17 cellular contexts compared by ENCODE assay signal in the genomic region with DNA sequence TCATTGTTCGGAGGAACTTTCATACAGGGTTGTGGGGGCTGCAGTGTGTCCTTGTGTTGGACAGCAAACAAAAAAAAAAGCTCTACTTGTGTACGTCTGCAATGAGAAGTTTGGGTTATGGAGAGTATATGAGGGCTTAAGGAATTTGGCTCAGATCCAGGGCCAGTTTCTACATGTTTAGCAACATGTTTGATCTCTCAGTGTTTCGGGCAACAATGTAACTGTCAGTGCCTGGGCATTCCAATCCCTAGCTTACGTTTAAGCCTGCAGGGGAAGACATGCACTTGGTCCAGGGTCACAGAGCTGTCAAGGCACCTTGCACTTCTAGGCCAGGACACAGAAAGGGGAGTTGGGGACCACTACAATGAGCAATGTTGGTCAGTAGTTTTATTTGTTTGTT. TPM values are rescaled to one million over a fixed set of nuclear protein-coding genes. Genes with fewer than 3 reads are reported as not detected.
DNase-seq lines count a peak whose midpoint lies in the region; ATAC-seq, FAIRE-seq and TF ChIP-seq lines count a peak whose summit lies in the region.
"Had no signal": no experiment of that assay in that cellular context is flagged by ENCODE, and none has a peak within 500 bp of the region (broad histone marks: within the 10 kb centered on the region; RNA-seq: fewer than 3 reads in every experiment).

No MANE protein-coding gene starts in this region.

- H3K4me1 ChIP-seq in left ventricle myocardium inferior (peaks cover 23% of the 10 kb centered on the region), heart right ventricle (peaks cover 0 to 25% (median 9%) of the 10 kb centered on the region in 9 donors), hepatocyte (ENCODE audit: insufficient read depth) (no peaks in the 10 kb centered on the region), thymus (ENCODE audit: control insufficient read depth, insufficient read depth, low read length) (no peaks in the 10 kb centered on the region)
- H3K4me1 ChIP-seq: A549 had no signal

- H3K4me3 ChIP-seq in left ventricle myocardium inferior (no peak overlapping the region), heart right ventricle (no peak overlapping the region), bronchial epithelial cell (ENCODE audit: low read depth, low read length) (no peak overlapping the region), hepatocyte (no peak overlapping the region), thymus (ENCODE audit: low read length) (no peak overlapping the region)
- H3K4me3 ChIP-seq: A549 had no signal

- H3K4me1 Mint-ChIP-seq in activated naive CD8-positive, alpha-beta T cell treated with anti-CD3 and anti-CD28 coated beads, Interleukin-2, amount 50 U/mL, for 24 hours: no peaks in the 10 kb centered on the region

- no peak overlapping the region for H3K27ac Mint-ChIP-seq in activated naive CD8-positive, alpha-beta T cell treated with anti-CD3 and anti-CD28 coated beads, Interleukin-2, amount 50 U/mL, for 24 hours

- no peaks in the 10 kb centered on the region for H3K27me3 ChIP-seq in left ventricle myocardium inferior (ENCODE audit: low read depth)
- H3K27me3 ChIP-seq in heart right ventricle: no peaks in the 10 kb centered on the region
- H3K27me3 ChIP-seq in bronchial epithelial cell (ENCODE audit: control insufficient read depth, insufficient read depth, low read length): no peaks in the 10 kb centered on the region
- H3K27me3 ChIP-seq in hepatocyte: no peaks in the 10 kb centered on the region
- no peaks in the 10 kb centered on the region for H3K27me3 ChIP-seq in thymus (ENCODE audit: control insufficient read depth, insufficient read depth)

- H3K4me3 Mint-ChIP-seq in activated naive CD8-positive, alpha-beta T cell treated with anti-CD3 and anti-CD28 coated beads, Interleukin-2, amount 50 U/mL, for 24 hours: no peak overlapping the region

- DNase-seq in left ventricle myocardium inferior: no peak
- no peak for DNase-seq in heart right ventricle
- DNase-seq in bronchial epithelial cell (ENCODE audit: low read depth): peak; percentile 97
- peak; percentile 51 for DNase-seq in hepatocyte (ENCODE audit: low spot score)
- DNase-seq in NCI-H128 (lab: John Stamatoyannopoulos, UW; ENCODE audit: unreplicated experiment): no peak
- no peak for DNase-seq in NCI-H226
- DNase-seq in activated naive CD8-positive, alpha-beta T cell treated with anti-CD3 and anti-CD28 coated beads, Interleukin-2, amount 50 U/mL, for 24 hours: no peak
- DNase-seq: AML-193; DMS79 treated with DMSO at 0.1 percent for 48 hours; KG1; NCI-H1092 treated with DMSO at 0.1 percent for 48 hours; NCI-H187; NK-92 treated with Interleukin-12 subunit alpha and Interleukin-12 subunit beta, amount 100 ng/mL, for 24 hours; OCI-M1 had no signal

- H3K9me3 ChIP-seq in left ventricle myocardium inferior (replicated peaks): peaks cover 53% of the 10 kb centered on the region
- H3K9me3 ChIP-seq in heart right ventricle: peaks cover 0 to 59% (median under 1%) of the 10 kb centered on the region in 11 donors
- no peaks in the 10 kb centered on the region for H3K9me3 ChIP-seq in hepatocyte (ENCODE audit: low read depth)
- no peaks in the 10 kb centered on the region for H3K9me3 ChIP-seq in thymus (ENCODE audit: control insufficient read depth)

- no peaks in the 10 kb centered on the region for H4K20me1 ChIP-seq in hepatocyte (ENCODE audit: insufficient read depth, poor library complexity, severe bottlenecking)

- H3K4me2 ChIP-seq in hepatocyte: no peak overlapping the region
- H3K4me2 ChIP-seq: A549 had no signal

- no peaks in the 10 kb centered on the region for H3K27me3 Mint-ChIP-seq in activated naive CD8-positive, alpha-beta T cell treated with anti-CD3 and anti-CD28 coated beads, Interleukin-2, amount 50 U/mL, for 24 hours

- H3K79me2 ChIP-seq in hepatocyte: no peaks in the 10 kb centered on the region

- intact Hi-C loops in left ventricle myocardium inferior (cut with micrococcal nuclease) (no loop called here), heart right ventricle (cut with DNase I) (no loop called here)

- 84 to 91% methylated on average over 4 of the region's 4 CpGs for WGBS in heart right ventricle, 2 donors
- WGBS in hepatocyte (ENCODE audit: low lambda C conversion rate, missing lambda C conversion rate): 68% methylated on average over 4 of the region's 4 CpGs
- WGBS in thymus: 93% methylated on average over 4 of the region's 4 CpGs

- no peak for ATAC-seq in heart right ventricle
- no peak for ATAC-seq in activated naive CD8-positive, alpha-beta T cell treated with anti-CD3 and anti-CD28 coated beads, Interleukin-2, amount 50 U/mL, for 24 hours
- ATAC-seq: A549 had no signal

- H3K9me3 Mint-ChIP-seq in activated naive CD8-positive, alpha-beta T cell treated with anti-CD3 and anti-CD28 coated beads, Interleukin-2, amount 50 U/mL, for 24 hours: peaks cover 38% of the 10 kb centered on the region

- H3K36me3 ChIP-seq in left ventricle myocardium inferior (peaks cover 30% of the 10 kb centered on the region), heart right ventricle (peaks cover 0 to 33% (median 7%) of the 10 kb centered on the region in 9 donors), bronchial epithelial cell (ENCODE audit: control insufficient read depth, insufficient read depth, low read length) (no peaks in the 10 kb centered on the region), hepatocyte (replicated peaks; ENCODE audit: insufficient read depth, low read depth) (no peaks in the 10 kb centered on the region), thymus (ENCODE audit: control insufficient read depth, insufficient read depth) (peaks cover 1% of the 10 kb centered on the region)

- H3K27ac ChIP-seq in left ventricle myocardium inferior (replicated peaks): peak overlapping the region; percentile 18
- peak overlapping the region in 3 of 10 donors; percentile 12 to 38 (median 13) for H3K27ac ChIP-seq in heart right ventricle
- H3K27ac ChIP-seq in hepatocyte: peak overlapping the region; percentile 43
- H3K27ac ChIP-seq in thymus (ENCODE audit: low read depth): peak overlapping the region; percentile 18
- H3K27ac ChIP-seq: A549 had no signal

- H3K9me2 ChIP-seq in hepatocyte (replicated peaks; ENCODE audit: insufficient read depth): no peaks in the 10 kb centered on the region

- no peak overlapping the region for H2AFZ ChIP-seq in hepatocyte

- peak; percentile 68 for FAIRE-seq in bronchial epithelial cell (lab: Jason Lieb, UNC)
- FAIRE-seq: A549, G401.6 had no signal

- TF ChIP-seq CTCF in left ventricle myocardium inferior (IDR thresholded peaks at IDR 0.05; ENCODE audit: borderline replicate concordance): no peak
- no peak for TF ChIP-seq CTCF in heart right ventricle (IDR thresholded peaks at IDR 0.05)
- no peak for TF ChIP-seq CTCF in bronchial epithelial cell (IDR thresholded peaks at IDR 0.05; ENCODE audit: insufficient read depth, low read length, severe bottlenecking)
- TF ChIP-seq CTCF in hepatocyte (IDR thresholded peaks at IDR 0.05; ENCODE audit: poor library complexity): no peak

- peaks cover 43% of the 10 kb centered on the region for H3K36me3 Mint-ChIP-seq in activated naive CD8-positive, alpha-beta T cell treated with anti-CD3 and anti-CD28 coated beads, Interleukin-2, amount 50 U/mL, for 24 hours (ENCODE audit: low read depth)

RNA-seq across cellular contexts. Expression of a gene that starts 13.9 kb away (rescaled TPM):
- total RNA-seq in left ventricle myocardium inferior (5.7 TPM), heart right ventricle (1 to 10 TPM; 5.5 to 9.2 (median 7.0) TPM), bronchial epithelial cell (13.2 and 14.7 TPM in 2 replicates), hepatocyte (6.7 and 6.9 TPM in 2 replicates)
- polyA plus RNA-seq in heart right ventricle (1 to 10 TPM in 1 of 2 donors, under 1 TPM in 1; 0.86 to 2.1 TPM), hepatocyte (0.61 and 2.6 TPM in 2 replicates), thymus (3.9 TPM)

RNA-seq across cellular contexts. Expression of a gene that starts 16.9 kb away (rescaled TPM):
- total RNA-seq in left ventricle myocardium inferior: 8.0 TPM
- total RNA-seq in heart right ventricle: 10 to 100 TPM in 8 of 10 donors, 1 to 10 TPM in 2; 8.0 to 15.7 (median 11.4) TPM
- 1 to 10 TPM; 3.4 to 3.7 TPM for polyA plus RNA-seq in heart right ventricle
- total RNA-seq in bronchial epithelial cell: 12.7 and 13.7 TPM in 2 replicates
- total RNA-seq in hepatocyte: 6.9 and 7.5 TPM in 2 replicates
- 2.0 and 3.0 TPM in 2 replicates for polyA plus RNA-seq in hepatocyte
- polyA plus RNA-seq in thymus: 7.9 TPM

RNA-seq across cellular contexts. Expression of a gene that starts 29.2 kb away (rescaled TPM):
- 11.4 TPM for total RNA-seq in left ventricle myocardium inferior
- 10 to 100 TPM in 7 of 10 donors, 1 to 10 TPM in 3; 8.1 to 18.8 (median 11.4) TPM for total RNA-seq in heart right ventricle
- 10 to 100 TPM; 31.8 to 37.5 TPM for polyA plus RNA-seq in heart right ventricle
- total RNA-seq in bronchial epithelial cell: 13.7 and 16.5 TPM in 2 replicates
- total RNA-seq in hepatocyte: 19.8 and 27.8 TPM in 2 replicates
- polyA plus RNA-seq in hepatocyte: 39.0 and 50.7 TPM in 2 replicates
- polyA plus RNA-seq in thymus: 42.2 TPM

RNA-seq across cellular contexts. Expression of a gene that starts 29.2 kb away (rescaled TPM):
- total RNA-seq in left ventricle myocardium inferior (3.6 TPM), heart right ventricle (1 to 10 TPM; 2.0 to 4.2 (median 2.8) TPM), bronchial epithelial cell (3.6 and 3.9 TPM in 2 replicates), hepatocyte (1.6 and 5.2 TPM in 2 replicates)
- polyA plus RNA-seq in heart right ventricle (1 to 10 TPM; 1.4 to 4.2 TPM), hepatocyte (0.72 and 1.8 TPM in 2 replicates), thymus (7.2 TPM)

RNA-seq across cellular contexts. Expression of a gene that starts 53.9 kb away (rescaled TPM):
- total RNA-seq in left ventricle myocardium inferior (24.0 TPM), heart right ventricle (10 to 100 TPM; 22.9 to 50.3 (median 41.1) TPM), bronchial epithelial cell (126 and 131 TPM in 2 replicates), hepatocyte (63.7 and 77.4 TPM in 2 replicates)
- polyA plus RNA-seq in heart right ventricle (1 to 10 TPM in 1 of 2 donors, under 1 TPM in 1; 0.42 to 4.7 TPM), hepatocyte (5.9 and 6.2 TPM in 2 replicates), thymus (1.4 TPM)

Comparison
In these comparisons a context has a peak if more than half of its experiments do, and no peak if none do; other contexts are left out.
1. DNase-seq: peak in bronchial epithelial cell (single experiment) and hepatocyte (single experiment); none in left ventricle myocardium inferior (single experiment), heart right ventricle (0 of 2), NCI-H128 (single experiment), NCI-H226 (single experiment) and activated naive CD8-positive, alpha-beta T cell treated with anti-CD3 and anti-CD28 coated beads, Interleukin-2, amount 50 U/mL, for 24 hours (single experiment).